8 cellular contexts compared by ENCODE assay signal in the genomic region with DNA sequence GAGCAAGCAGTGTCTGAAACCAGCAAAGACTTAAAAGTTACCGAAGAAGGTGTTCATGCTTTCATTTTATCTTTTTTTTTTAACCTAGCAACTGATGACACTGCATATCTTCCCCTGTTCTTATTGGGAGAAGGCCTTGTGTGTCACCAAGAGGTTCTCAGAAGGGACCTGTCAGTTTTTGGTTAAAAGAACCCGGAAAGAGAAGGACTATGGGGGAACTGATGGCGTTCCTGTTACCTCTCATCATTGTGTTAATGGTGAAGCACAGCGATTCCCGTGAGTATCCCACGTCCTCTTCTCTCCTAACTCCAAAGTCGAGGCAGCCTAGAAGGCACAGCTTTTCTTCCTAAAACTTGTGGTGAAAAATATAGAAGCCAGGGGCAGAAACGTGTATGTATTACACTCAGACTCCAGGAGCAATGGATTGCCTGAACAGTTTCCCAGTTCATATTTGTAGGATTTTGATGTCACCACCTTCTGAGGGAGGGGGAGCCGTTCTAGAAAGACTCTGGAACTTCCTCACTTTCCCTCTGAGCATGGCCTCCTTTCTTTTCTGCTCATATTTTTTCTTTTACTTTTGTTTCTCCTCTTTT. TPM values are rescaled to one million over a fixed set of nuclear protein-coding genes. Genes with fewer than 3 reads are reported as not detected.
DNase-seq lines count a peak whose midpoint lies in the region; ATAC-seq and TF ChIP-seq lines count a peak whose summit lies in the region.

Gene MR1 (plus strand): TSS at position 185 of the 593 bp plus-strand sequence. CDS start 25 bp downstream, at position 210.

- peak in 1 of 3 donors; percentile 47 for TF ChIP-seq POLR2A in spleen (IDR thresholded peaks at IDR 0.05)

- no peaks in the 10 kb centered on the region for H3K27me3 ChIP-seq in spleen (replicated peaks in 1 of 7)

- peak within 1 kb of the TSS; percentile 26 to 74 (median 55) for H3K4me3 ChIP-seq in spleen

- no peaks in the 10 kb centered on the region for H3K27me3 Mint-ChIP-seq in activated CD4-positive, alpha-beta T cell treated with anti-CD3 and anti-CD28 coated beads for 36 hours
- no peaks in the 10 kb centered on the region for H3K27me3 Mint-ChIP-seq in MCF 10A (ENCODE audit: insufficient read depth, unreplicated experiment)

- no peaks in the 10 kb centered on the region for H3K9me3 ChIP-seq in spleen

- peaks cover 24 to 65% (median 59%) of the 10 kb centered on the region in 6 donors for H3K4me1 ChIP-seq in spleen

- DNase-seq in activated CD4-positive, alpha-beta T cell treated with anti-CD3 and anti-CD28 coated beads for 36 hours = peak; percentile 37
- DNase-seq in activated CD4-positive, alpha-beta T cell treated with anti-CD3 and anti-CD28 coated beads, Interleukin-2, amount 50 U/mL, for 1 hour = no peak
- DNase-seq in HS-5 (ENCODE audit: low read depth) (peak; percentile 73), SIG-M5 treated with dmso at 0.1 percent for 504 hours (lab: John Stamatoyannopoulos, UW; ENCODE audit: unreplicated experiment) (peak; percentile 99), MCF 10A (ENCODE audit: unreplicated experiment) (peak; percentile 94), iris pigment epithelial cell (ENCODE audit: low read depth) (peak; percentile 86), spleen (no peak)

- peaks cover 55% of the 10 kb centered on the region for H3K4me1 Mint-ChIP-seq in activated CD4-positive, alpha-beta T cell treated with anti-CD3 and anti-CD28 coated beads for 36 hours
- peaks cover 49% of the 10 kb centered on the region for H3K4me1 Mint-ChIP-seq in MCF 10A (ENCODE audit: insufficient read depth, unreplicated experiment)

- H3K27ac ChIP-seq in spleen = peak within 1 kb of the TSS; percentile 80 to 95 (median 92)

- peak; percentile 95 for ATAC-seq in activated CD4-positive, alpha-beta T cell treated with anti-CD3 and anti-CD28 coated beads for 36 hours
- ATAC-seq in GM21515 (IDR thresholded peaks at IDR 0.05; ENCODE audit: unreplicated experiment) = peak; percentile 95

- peaks cover 0 to 10% (median 0%) of the 10 kb centered on the region in 6 donors for H3K36me3 ChIP-seq in spleen

- no peaks in the 10 kb centered on the region for H3K9me3 Mint-ChIP-seq in activated CD4-positive, alpha-beta T cell treated with anti-CD3 and anti-CD28 coated beads for 36 hours (ENCODE audit: low read depth)
- no peaks in the 10 kb centered on the region for H3K9me3 Mint-ChIP-seq in MCF 10A (ENCODE audit: unreplicated experiment)

- intact Hi-C loops in activated CD4-positive, alpha-beta T cell treated with anti-CD3 and anti-CD28 coated beads for 36 hours (cut with DNase I, micrococcal nuclease) = loop anchor here (1.0 to 5.0 kb wide), 4 partner anchors 11 to 363 kb away; partner anchors contain the start of gene IER5 (in 1 of the 2)
- intact Hi-C loops in MCF 10A (cut with micrococcal nuclease) = loop anchor here (5.0 kb wide), 1 partner anchor 517 kb away; no protein-coding TSS in a partner anchor
- intact Hi-C loops in spleen (cut with DNase I; ENCODE audit: low total_unique reads) = no loop called here

- CTCF ChIA-PET in activated CD4-positive, alpha-beta T cell treated with anti-CD3 and anti-CD28 coated beads for 36 hours (lab: Charles Lee) = interaction anchor here (0.5 to 12.7 kb wide), 10 partner anchors 9 to 1021 kb away, joined by 3 to 155 read pairs (median 3); partner anchors contain the start of gene STX6
- CTCF ChIA-PET in MCF 10A (lab: Yijun Ruan, JAX) = interaction anchor here (0.6 to 8.5 kb wide), 14 partner anchors 10 to 1327 kb away, joined by 3 to 135 read pairs (median 4); no protein-coding TSS in a partner anchor

- H3K4me3 Mint-ChIP-seq in activated CD4-positive, alpha-beta T cell treated with anti-CD3 and anti-CD28 coated beads for 36 hours = peak within 1 kb of the TSS; percentile 81
- peak within 1 kb of the TSS; percentile 91 for H3K4me3 Mint-ChIP-seq in MCF 10A (ENCODE audit: unreplicated experiment)

- H3K36me3 Mint-ChIP-seq in activated CD4-positive, alpha-beta T cell treated with anti-CD3 and anti-CD28 coated beads for 36 hours (ENCODE audit: low read depth) = peaks cover 15% of the 10 kb centered on the region
- peaks cover 12% of the 10 kb centered on the region for H3K36me3 Mint-ChIP-seq in MCF 10A (ENCODE audit: insufficient read depth, unreplicated experiment)

- WGBS in spleen, 5 donors = 1 to 11% (median 3%) methylated on average over 9 of the region's 9 CpGs

- no peak for TF ChIP-seq CTCF in MCF 10A (IDR thresholded peaks at IDR 0.05; ENCODE audit: unreplicated experiment)
- no peak for TF ChIP-seq CTCF in spleen (IDR thresholded peaks at IDR 0.05 in 8 of 11, conservative IDR thresholded peaks at IDR 0.05 in 3 of 11)

- POLR2A ChIA-PET in activated CD4-positive, alpha-beta T cell treated with anti-CD3 and anti-CD28 coated beads for 36 hours (lab: Charles Lee) = interaction anchor here (0.6 to 1.7 kb wide), 6 partner anchors 11 to 108 kb away, joined by 3 to 11 read pairs (median 3); no protein-coding TSS in a partner anchor
- POLR2A ChIA-PET in MCF 10A (lab: Yijun Ruan, JAX) = interaction anchor here (0.6 to 13.9 kb wide), 29 partner anchors 9 to 532 kb away, joined by 3 to 309 read pairs (median 4); partner anchors contain the start of genes IER5 and STX6

- peak within 1 kb of the TSS; percentile 100 for H3K27ac Mint-ChIP-seq in activated CD4-positive, alpha-beta T cell treated with anti-CD3 and anti-CD28 coated beads for 36 hours
- H3K27ac Mint-ChIP-seq in MCF 10A (ENCODE audit: low read depth, unreplicated experiment) = peak within 1 kb of the TSS; percentile 98

- TSS peak; percentile 70 for BruUV-seq in MCF 10A (replicated peaks; lab: Mats Ljungman, UMichigan)

RNA-seq across cellular contexts. Expression of gene MR1, which starts in this region (rescaled TPM):
- 10 to 100 TPM; 21.5 to 25.3 TPM for total RNA-seq in activated CD4-positive, alpha-beta T cell treated with anti-CD3 and anti-CD28 coated beads for 36 hours
- total RNA-seq in MCF 10A (2022) (33.4 and 46.6 TPM in 2 replicates), spleen (10 to 100 TPM; 21.9 to 35.6 (median 25.8) TPM)
- polyA plus RNA-seq in spleen = 1 to 10 TPM; 4.9 to 6.3 (median 6.0) TPM

Comparison
In these comparisons a context has a peak if more than half of its experiments do, and no peak if none do; other contexts are left out.
1. DNase-seq: peak in activated CD4-positive, alpha-beta T cell treated with anti-CD3 and anti-CD28 coated beads for 36 hours (single experiment), HS-5 (single experiment), SIG-M5 treated with dmso at 0.1 percent for 504 hours (single experiment), MCF 10A (single experiment) and iris pigment epithelial cell (single experiment); none in activated CD4-positive, alpha-beta T cell treated with anti-CD3 and anti-CD28 coated beads, Interleukin-2, amount 50 U/mL, for 1 hour (single experiment) and spleen (single experiment).